Comparison of ENCODE assay signal across 6 cellular contexts in genomic region chr13:69616398-69616797, GRCh38.
"Had no signal": no experiment of that assay in that cellular context is flagged by ENCODE, and none has a peak within 500 bp of the region (broad histone marks: within the 10 kb centered on the region; RNA-seq: fewer than 3 reads in every experiment).

No MANE protein-coding gene starts in this region.

- DNase-seq: GM23248, H9, HCEC 1CT, KG1 had no signal

- ATAC-seq: HepG2 had no signal

- H3K4me3 ChIP-seq: GM23248 had no signal

- H2AFZ ChIP-seq: GM23248 had no signal

- H3K9ac ChIP-seq: GM23248 had no signal

- H3K27ac ChIP-seq: GM23248, HL-60 had no signal
